In genomic region chr18:76145506-76145905, GRCh38 we compare ENCODE assay signal across 24 cellular contexts.
"Had no signal": no experiment of that assay in that cellular context is flagged by ENCODE, and none has a peak within 500 bp of the region (broad histone marks: within the 10 kb centered on the region; RNA-seq: fewer than 3 reads in every experiment).

No MANE protein-coding gene starts in this region.

- H3K4me1 Mint-ChIP-seq: immature natural killer cell; naive thymus-derived CD4-positive, alpha-beta T cell; stimulated activated effector memory CD8-positive, alpha-beta T cell treated with anti-CD3 and anti-CD28 coated beads, Interleukin-12 subunit alpha, Interleukin-12 subunit beta, amount 100 ng/mL, for 72 hours had no signal

- H3K9me3 Mint-ChIP-seq: immature natural killer cell; natural killer cell treated with Interleukin-12 subunit alpha and Interleukin-12 subunit beta and Interleukin-15 and Interleukin-18, amount 100 ng/mL, for 72 hours had no signal

- DNase-seq: hypothalamus; immature natural killer cell; kidney; left colon; left ventricle myocardium inferior; mesendoderm; midbrain; mucosa of descending colon; naive thymus-derived CD4-positive, alpha-beta T cell; ovary; right cardiac atrium; sigmoid colon; small intestine; spleen; stimulated activated CD4-positive, alpha-beta T cell treated with anti-CD3 and anti-CD28 coated beads, Interleukin-4, amount 100 ng/mL, for 24 hours; stimulated activated naive CD4-positive, alpha-beta T cell; tibial artery; trophoblast cell; uterus had no signal

- H3K4me3 Mint-ChIP-seq: immature natural killer cell; naive thymus-derived CD4-positive, alpha-beta T cell; natural killer cell treated with Interleukin-12 subunit alpha and Interleukin-12 subunit beta and Interleukin-15 and Interleukin-18, amount 100 ng/mL, for 72 hours; neural progenitor cell; stimulated activated effector memory CD8-positive, alpha-beta T cell treated with anti-CD3 and anti-CD28 coated beads, Interleukin-12 subunit alpha, Interleukin-12 subunit beta, amount 100 ng/mL, for 72 hours; stimulated activated naive CD8-positive, alpha-beta T cell treated with anti-CD3 and anti-CD28 coated beads, Interleukin-15, Interleukin-2, amounts not matched to agents 100 ng/mL and 50 ng/mL, for 24 hours had no signal

- H3K36me3 Mint-ChIP-seq: immature natural killer cell; naive thymus-derived CD4-positive, alpha-beta T cell; natural killer cell treated with Interleukin-12 subunit alpha and Interleukin-12 subunit beta and Interleukin-15 and Interleukin-18, amount 100 ng/mL, for 72 hours; neural progenitor cell; stimulated activated effector memory CD8-positive, alpha-beta T cell treated with anti-CD3 and anti-CD28 coated beads, Interleukin-12 subunit alpha, Interleukin-12 subunit beta, amount 100 ng/mL, for 72 hours had no signal

- ATAC-seq: left colon; mucosa of descending colon; naive thymus-derived CD4-positive, alpha-beta T cell; right cardiac atrium; stimulated activated effector memory CD8-positive, alpha-beta T cell treated with anti-CD3 and anti-CD28 coated beads, Interleukin-12 subunit alpha, Interleukin-12 subunit beta, amount 100 ng/mL, for 72 hours had no signal

- H3K27ac Mint-ChIP-seq: immature natural killer cell; naive thymus-derived CD4-positive, alpha-beta T cell; natural killer cell treated with Interleukin-12 subunit alpha and Interleukin-12 subunit beta and Interleukin-15 and Interleukin-18, amount 100 ng/mL, for 72 hours; neural progenitor cell; progenitor cell of endocrine pancreas; stimulated activated effector memory CD8-positive, alpha-beta T cell treated with anti-CD3 and anti-CD28 coated beads, Interleukin-12 subunit alpha, Interleukin-12 subunit beta, amount 100 ng/mL, for 72 hours; stimulated activated naive CD8-positive, alpha-beta T cell treated with anti-CD3 and anti-CD28 coated beads, Interleukin-15, Interleukin-2, amounts not matched to agents 100 ng/mL and 50 ng/mL, for 24 hours had no signal
